18 cellular contexts compared by ENCODE assay signal in genomic region chr7:3309140-3309539, GRCh38. TPM values are rescaled to one million over a fixed set of nuclear protein-coding genes. Genes with fewer than 3 reads are reported as not detected.
A peak's percentile ranks its signal among the peaks of the same experiment; 100 is the strongest.
DNase-seq lines count a peak whose midpoint lies in the region; ATAC-seq and TF ChIP-seq lines count a peak whose summit lies in the region.
"Had no signal": no experiment of that assay in that cellular context is flagged by ENCODE, and none has a peak within 500 bp of the region (broad histone marks: within the 10 kb centered on the region; RNA-seq: fewer than 3 reads in every experiment).

No MANE protein-coding gene starts in this region.

- no peak overlapping the region for H3K27ac Mint-ChIP-seq in activated CD8-positive, alpha-beta T cell treated with anti-CD3 and anti-CD28 coated beads for 36 hours
- no peak overlapping the region for H3K27ac Mint-ChIP-seq in activated CD8-positive, alpha-beta T cell treated with anti-CD3 and anti-CD28 coated beads, Interleukin-2, amount 10 ng/mL, durations not matched to agents 7 days and 5 days
- H3K27ac Mint-ChIP-seq: activated naive CD8-positive, alpha-beta T cell treated with anti-CD3 and anti-CD28 coated beads for 36 hours; naive B cell; stimulated activated naive CD8-positive, alpha-beta T cell treated with anti-CD3 and anti-CD28 coated beads, Interleukin-15, Interleukin-2, amounts not matched to agents 100 ng/mL and 50 ng/mL, for 24 hours had no signal

- intact Hi-C loops in activated CD8-positive, alpha-beta T cell treated with anti-CD3 and anti-CD28 coated beads for 36 hours (cut with micrococcal nuclease): no loop called here
- intact Hi-C loops in mucosa of descending colon (cut with DNase I, micrococcal nuclease): no loop called here

- POLR2A ChIA-PET in activated CD8-positive, alpha-beta T cell treated with anti-CD3 and anti-CD28 coated beads for 36 hours (lab: Charles Lee): no interaction called here
- POLR2A ChIA-PET in activated CD8-positive, alpha-beta T cell treated with anti-CD3 and anti-CD28 coated beads, Interleukin-2, amount 10 ng/mL, durations not matched to agents 7 days and 5 days (lab: Charles Lee): interaction anchor here (0.7 kb wide), 1 partner anchor 43 kb away, joined by 4 read pairs; no protein-coding TSS in a partner anchor

- CTCF ChIA-PET in activated CD8-positive, alpha-beta T cell treated with anti-CD3 and anti-CD28 coated beads for 36 hours (lab: Charles Lee): interaction anchor here (2.0 kb wide), 1 partner anchor 8 kb away, joined by 5 read pairs; the partner anchor contains the start of gene SDK1
- CTCF ChIA-PET in activated CD8-positive, alpha-beta T cell treated with anti-CD3 and anti-CD28 coated beads, Interleukin-2, amount 10 ng/mL, durations not matched to agents 7 days and 5 days (lab: Charles Lee): interaction anchor here (1.5 to 3.0 kb wide), 2 partner anchors 8 to 444 kb away, joined by 3 to 7 read pairs; partner anchors contain the start of gene SDK1

- H3K36me3 ChIP-seq in mucosa of descending colon (ENCODE audit: low read depth): no peaks in the 10 kb centered on the region
- H3K36me3 ChIP-seq: cardiac muscle cell, uterus had no signal

- H3K4me3 Mint-ChIP-seq in activated CD8-positive, alpha-beta T cell treated with anti-CD3 and anti-CD28 coated beads for 36 hours: no peak overlapping the region
- no peak overlapping the region for H3K4me3 Mint-ChIP-seq in activated CD8-positive, alpha-beta T cell treated with anti-CD3 and anti-CD28 coated beads, Interleukin-2, amount 10 ng/mL, durations not matched to agents 7 days and 5 days
- H3K4me3 Mint-ChIP-seq: activated naive CD8-positive, alpha-beta T cell treated with anti-CD3 and anti-CD28 coated beads for 36 hours; activated T-cell treated with anti-CD3 and anti-CD28 coated beads, Interleukin-2, amount 50 U/mL, for 4 hours; naive B cell; stimulated activated naive CD8-positive, alpha-beta T cell treated with anti-CD3 and anti-CD28 coated beads, Interleukin-15, Interleukin-2, amounts not matched to agents 100 ng/mL and 50 ng/mL, for 24 hours had no signal

- no peaks in the 10 kb centered on the region for H3K36me3 Mint-ChIP-seq in activated CD8-positive, alpha-beta T cell treated with anti-CD3 and anti-CD28 coated beads for 36 hours (ENCODE audit: low read depth)
- no peaks in the 10 kb centered on the region for H3K36me3 Mint-ChIP-seq in activated CD8-positive, alpha-beta T cell treated with anti-CD3 and anti-CD28 coated beads, Interleukin-2, amount 10 ng/mL, durations not matched to agents 7 days and 5 days (ENCODE audit: low read depth)
- H3K36me3 Mint-ChIP-seq: activated naive CD8-positive, alpha-beta T cell treated with anti-CD3 and anti-CD28 coated beads for 36 hours; naive B cell had no signal

- peaks cover 11% of the 10 kb centered on the region for H3K27me3 Mint-ChIP-seq in activated CD8-positive, alpha-beta T cell treated with anti-CD3 and anti-CD28 coated beads for 36 hours
- peaks cover 38% of the 10 kb centered on the region for H3K27me3 Mint-ChIP-seq in activated CD8-positive, alpha-beta T cell treated with anti-CD3 and anti-CD28 coated beads, Interleukin-2, amount 10 ng/mL, durations not matched to agents 7 days and 5 days (ENCODE audit: low read depth)

- H3K9me3 ChIP-seq in mucosa of descending colon: no peaks in the 10 kb centered on the region
- H3K9me3 ChIP-seq: uterus had no signal

- no peak for ATAC-seq in activated CD8-positive, alpha-beta T cell treated with anti-CD3 and anti-CD28 coated beads for 36 hours
- no peak for ATAC-seq in activated CD8-positive, alpha-beta T cell treated with anti-CD3 and anti-CD28 coated beads, Interleukin-2, amount 10 ng/mL, durations not matched to agents 7 days and 5 days
- no peak for ATAC-seq in mucosa of descending colon
- ATAC-seq: activated T-cell treated with anti-CD3 and anti-CD28 coated beads, Interleukin-2, amount 50 U/mL, for 4 hours had no signal

- H3K9me3 Mint-ChIP-seq in activated CD8-positive, alpha-beta T cell treated with anti-CD3 and anti-CD28 coated beads for 36 hours: no peaks in the 10 kb centered on the region
- H3K9me3 Mint-ChIP-seq in activated CD8-positive, alpha-beta T cell treated with anti-CD3 and anti-CD28 coated beads, Interleukin-2, amount 10 ng/mL, durations not matched to agents 7 days and 5 days (ENCODE audit: insufficient read depth): no peaks in the 10 kb centered on the region
- H3K9me3 Mint-ChIP-seq: activated naive CD8-positive, alpha-beta T cell treated with anti-CD3 and anti-CD28 coated beads for 36 hours; activated T-cell treated with anti-CD3 and anti-CD28 coated beads, Interleukin-2, amount 50 U/mL, for 4 hours; naive B cell; stimulated activated naive CD8-positive, alpha-beta T cell treated with anti-CD3 and anti-CD28 coated beads, Interleukin-15, Interleukin-2, amounts not matched to agents 100 ng/mL and 50 ng/mL, for 24 hours had no signal

- DNase-seq in activated CD8-positive, alpha-beta T cell treated with anti-CD3 and anti-CD28 coated beads for 36 hours: no peak
- no peak for DNase-seq in activated CD8-positive, alpha-beta T cell treated with anti-CD3 and anti-CD28 coated beads, Interleukin-2, amount 10 ng/mL, durations not matched to agents 7 days and 5 days
- DNase-seq in NCI-H2171 treated with DMSO at 0.1 percent for 48 hours (lab: John Stamatoyannopoulos, UW): peak; percentile 76
- DNase-seq in cardiac fibroblast (ENCODE audit: low read depth in 2 of 2): peak; percentile 3 to 36
- no peak for DNase-seq in retinal pigment epithelial cell (ENCODE audit: low read depth)
- no peak for DNase-seq in mucosa of descending colon
- no peak for DNase-seq in putamen (ENCODE audit: low spot score)
- DNase-seq in GM10266 (ENCODE audit: extremely low spot score): no peak
- DNase-seq: activated CD4-positive, alpha-beta T cell treated with anti-CD3 and anti-CD28 coated beads, Interleukin-2, amount 50 U/mL, for 1 hour; activated naive CD8-positive, alpha-beta T cell treated with anti-CD3 and anti-CD28 coated beads for 36 hours; activated T-cell treated with anti-CD3 and anti-CD28 coated beads, Interleukin-2, amount 50 U/mL, for 4 hours; effector CD4-positive, alpha-beta T cell; naive B cell; NK-92 treated with Interleukin-12 subunit alpha and Interleukin-12 subunit beta, amount 100 ng/mL, for 24 hours; SIG-M5; uterus had no signal

- H3K4me3 ChIP-seq in cardiac fibroblast (replicated peaks in 1 of 2; ENCODE audit: low read depth in 2 of 2, low read length in 2 of 2) (no peak overlapping the region), retinal pigment epithelial cell (ENCODE audit: low read length) (no peak overlapping the region), mucosa of descending colon (no peak overlapping the region)
- H3K4me3 ChIP-seq: cardiac muscle cell, uterus had no signal

- TF ChIP-seq CTCF in activated CD8-positive, alpha-beta T cell treated with anti-CD3 and anti-CD28 coated beads for 36 hours (IDR thresholded peaks at IDR 0.05): peak; percentile 22
- TF ChIP-seq CTCF in cardiac fibroblast (IDR thresholded peaks at IDR 0.05; ENCODE audit: low read depth, low read length) (no peak), retinal pigment epithelial cell (conservative IDR thresholded peaks at IDR 0.05; ENCODE audit: low read depth, low read length) (peak; percentile 15), mucosa of descending colon (IDR thresholded peaks at IDR 0.05) (no peak), GM10266 (IDR thresholded peaks at IDR 0.05; ENCODE audit: control insufficient read depth, insufficient read depth, low read depth, missing control alignments) (no peak)

- H3K4me1 Mint-ChIP-seq in activated CD8-positive, alpha-beta T cell treated with anti-CD3 and anti-CD28 coated beads for 36 hours (ENCODE audit: low read depth): no peaks in the 10 kb centered on the region
- no peaks in the 10 kb centered on the region for H3K4me1 Mint-ChIP-seq in activated CD8-positive, alpha-beta T cell treated with anti-CD3 and anti-CD28 coated beads, Interleukin-2, amount 10 ng/mL, durations not matched to agents 7 days and 5 days (ENCODE audit: low read depth)

- no peaks in the 10 kb centered on the region for H3K4me1 ChIP-seq in mucosa of descending colon (ENCODE audit: low read depth)
- H3K4me1 ChIP-seq: uterus had no signal

RNA-seq across cellular contexts. Expression of gene SDK1, which starts 8.1 kb away (rescaled TPM):
- total RNA-seq in activated CD8-positive, alpha-beta T cell treated with anti-CD3 and anti-CD28 coated beads for 36 hours: under 1 TPM; 0.25 to 0.78 TPM
- under 1 TPM; 0.03 to 0.05 TPM for total RNA-seq in activated CD8-positive, alpha-beta T cell treated with anti-CD3 and anti-CD28 coated beads, Interleukin-2, amount 10 ng/mL, durations not matched to agents 7 days and 5 days
- total RNA-seq in mucosa of descending colon: 10 to 100 TPM in 1 of 3 donors, 1 to 10 TPM in 2; 2.7 to 20.2 (median 4.2) TPM

Comparison
In these comparisons a context has a peak if more than half of its experiments do, and no peak if none do; other contexts are left out.
1. DNase-seq: peak in NCI-H2171 treated with DMSO at 0.1 percent for 48 hours (single experiment) and cardiac fibroblast (2 of 2); none in activated CD8-positive, alpha-beta T cell treated with anti-CD3 and anti-CD28 coated beads for 36 hours (single experiment), activated CD8-positive, alpha-beta T cell treated with anti-CD3 and anti-CD28 coated beads, Interleukin-2, amount 10 ng/mL, durations not matched to agents 7 days and 5 days (single experiment), retinal pigment epithelial cell (single experiment), mucosa of descending colon (0 of 3), putamen (single experiment) and GM10266 (single experiment).
2. CTCF ChIP-seq: peak in activated CD8-positive, alpha-beta T cell treated with anti-CD3 and anti-CD28 coated beads for 36 hours (single experiment) and retinal pigment epithelial cell (single experiment); none in cardiac fibroblast (single experiment), mucosa of descending colon (single experiment) and GM10266 (single experiment).